10 cellular contexts compared by ENCODE assay signal in genomic region chrX:13697440-13697839, GRCh38. TPM values are rescaled to one million over a fixed set of nuclear protein-coding genes. Genes with fewer than 3 reads are reported as not detected.
A peak's percentile ranks its signal among the peaks of the same experiment; 100 is the strongest.
DNase-seq lines count a peak whose midpoint lies in the region; ATAC-seq and TF ChIP-seq lines count a peak whose summit lies in the region.
"Had no signal": no experiment of that assay in that cellular context is flagged by ENCODE, and none has a peak within 500 bp of the region (broad histone marks: within the 10 kb centered on the region; RNA-seq: fewer than 3 reads in every experiment).

No MANE protein-coding gene starts in this region.

- H3K27me3 ChIP-seq in OCI-LY3 (ENCODE audit: low read depth, low read length): no peaks in the 10 kb centered on the region
- H3K27me3 ChIP-seq in subcutaneous abdominal adipose tissue (ENCODE audit: control insufficient read depth in 5 of 5, insufficient read depth in 4 of 5, low read length in 5 of 5): peaks cover 0 to 6% (median 0%) of the 10 kb centered on the region in 5 donors
- H3K27me3 ChIP-seq: Peyer's patch, transverse colon had no signal

- H3K9me3 Mint-ChIP-seq in activated CD8-positive, alpha-beta memory T cell treated with anti-CD3 and anti-CD28 coated beads, Interleukin-2, amount 10 ng/mL, durations not matched to agents 7 days and 5 days (ENCODE audit: low read depth): no peaks in the 10 kb centered on the region

- H3K79me2 ChIP-seq in OCI-LY3 (ENCODE audit: low read length): peaks cover 97% of the 10 kb centered on the region

- intact Hi-C loops in cardiac septum (cut with DNase I): no loop called here

- peak overlapping the region; percentile 51; the same call in 1 of the 2 replicates for H3K9ac ChIP-seq in OCI-LY3 (ENCODE audit: low read length)
- H3K9ac ChIP-seq in subcutaneous abdominal adipose tissue (ENCODE audit: low read length in 5 of 5): no peak overlapping the region

- no peak for TF ChIP-seq CTCF in OCI-LY3 (IDR thresholded peaks at IDR 0.05; ENCODE audit: low read depth, low read length)

- CTCF ChIA-PET in activated CD8-positive, alpha-beta memory T cell treated with anti-CD3 and anti-CD28 coated beads, Interleukin-2, amount 10 ng/mL, durations not matched to agents 7 days and 5 days (lab: Charles Lee): interaction anchor here (1.7 kb wide), 1 partner anchor 52 kb away, joined by 3 read pairs; no protein-coding TSS in a partner anchor

- H3K4me1 ChIP-seq in OCI-LY3 (ENCODE audit: low read length) (peaks cover 55% of the 10 kb centered on the region), subcutaneous abdominal adipose tissue (ENCODE audit: control insufficient read depth in 5 of 5, insufficient read depth in 5 of 5, low read length in 5 of 5) (peaks cover 0 to 53% (median 45%) of the 10 kb centered on the region in 5 donors)

- peak overlapping the region; percentile 91 for H3K4me2 ChIP-seq in OCI-LY3 (ENCODE audit: low read length)

- peak overlapping the region; percentile 61 for H3K4me3 ChIP-seq in OCI-LY3 (ENCODE audit: low read length)
- H3K4me3 ChIP-seq in subcutaneous abdominal adipose tissue (ENCODE audit: low read depth in 1 of 5, low read length in 5 of 5): no peak overlapping the region
- H3K4me3 ChIP-seq: Peyer's patch, transverse colon had no signal

- ATAC-seq in activated CD8-positive, alpha-beta memory T cell treated with anti-CD3 and anti-CD28 coated beads, Interleukin-2, amount 10 ng/mL, durations not matched to agents 7 days and 5 days: peak; percentile 30
- peak; percentile 42 for ATAC-seq in HG02973 (IDR thresholded peaks at IDR 0.05; ENCODE audit: unreplicated experiment)
- no peak for ATAC-seq in HG02623 (IDR thresholded peaks at IDR 0.05; ENCODE audit: unreplicated experiment)

- H3K36me3 Mint-ChIP-seq in activated CD8-positive, alpha-beta memory T cell treated with anti-CD3 and anti-CD28 coated beads, Interleukin-2, amount 10 ng/mL, durations not matched to agents 7 days and 5 days: peaks cover 14% of the 10 kb centered on the region

- H3K36me3 ChIP-seq in OCI-LY3 (replicated peaks; ENCODE audit: low read depth, low read length) (no peaks in the 10 kb centered on the region), subcutaneous abdominal adipose tissue (ENCODE audit: control insufficient read depth in 5 of 5, insufficient read depth in 5 of 5, low read length in 5 of 5) (no peaks in the 10 kb centered on the region)
- H3K36me3 ChIP-seq: Peyer's patch, transverse colon had no signal

- no peak overlapping the region for H3K4me3 Mint-ChIP-seq in activated CD8-positive, alpha-beta memory T cell treated with anti-CD3 and anti-CD28 coated beads, Interleukin-2, amount 10 ng/mL, durations not matched to agents 7 days and 5 days

- DNase-seq in activated CD8-positive, alpha-beta memory T cell treated with anti-CD3 and anti-CD28 coated beads, Interleukin-2, amount 10 ng/mL, durations not matched to agents 7 days and 5 days: no peak
- DNase-seq in activated CD8-positive, alpha-beta memory T cell treated with anti-CD3 and anti-CD28 coated beads, Interleukin-2, amount 50 U/mL, for 48 hours: no peak
- DNase-seq in cardiac septum (ENCODE audit: low spot score) (no peak), COLO668 (lab: John Stamatoyannopoulos, UW; ENCODE audit: unreplicated experiment) (no peak)
- DNase-seq: Peyer's patch, transverse colon had no signal

- H2AFZ ChIP-seq in OCI-LY3 (ENCODE audit: low read depth, low read length): no peak overlapping the region

- H3K4me1 Mint-ChIP-seq in activated CD8-positive, alpha-beta memory T cell treated with anti-CD3 and anti-CD28 coated beads, Interleukin-2, amount 10 ng/mL, durations not matched to agents 7 days and 5 days: peaks cover 63% of the 10 kb centered on the region

- H3K9me3 ChIP-seq in OCI-LY3 (ENCODE audit: insufficient read depth, low read length) (no peaks in the 10 kb centered on the region), subcutaneous abdominal adipose tissue (ENCODE audit: control insufficient read depth in 5 of 5, low read length in 5 of 5) (no peaks in the 10 kb centered on the region)
- H3K9me3 ChIP-seq: Peyer's patch, transverse colon had no signal

- H3K27ac ChIP-seq in OCI-LY3 (ENCODE audit: low read length) (peak overlapping the region; percentile 93), subcutaneous abdominal adipose tissue (ENCODE audit: low read depth, low read length) (peak overlapping the region; percentile 13)

- no peaks in the 10 kb centered on the region for H3K27me3 Mint-ChIP-seq in activated CD8-positive, alpha-beta memory T cell treated with anti-CD3 and anti-CD28 coated beads, Interleukin-2, amount 10 ng/mL, durations not matched to agents 7 days and 5 days

- H4K20me1 ChIP-seq in OCI-LY3 (ENCODE audit: insufficient read depth, low read length): peaks cover 64% of the 10 kb centered on the region

- H3K27ac Mint-ChIP-seq in activated CD8-positive, alpha-beta memory T cell treated with anti-CD3 and anti-CD28 coated beads, Interleukin-2, amount 10 ng/mL, durations not matched to agents 7 days and 5 days: no peak overlapping the region

RNA-seq across cellular contexts. Expression of gene RAB9A, which starts 8.5 kb away (rescaled TPM):
- 10 to 100 TPM; 13.7 to 20.3 TPM for total RNA-seq in activated CD8-positive, alpha-beta memory T cell treated with anti-CD3 and anti-CD28 coated beads, Interleukin-2, amount 10 ng/mL, durations not matched to agents 7 days and 5 days
- total RNA-seq in cardiac septum: 28.2 TPM

RNA-seq across cellular contexts. Expression of gene TRAPPC2, which starts 37.0 kb away (rescaled TPM):
- 10 to 100 TPM; 18.4 to 19.1 TPM for total RNA-seq in activated CD8-positive, alpha-beta memory T cell treated with anti-CD3 and anti-CD28 coated beads, Interleukin-2, amount 10 ng/mL, durations not matched to agents 7 days and 5 days
- total RNA-seq in cardiac septum: 9.9 TPM

RNA-seq across cellular contexts. Expression of gene OFD1, which starts 37.1 kb away (rescaled TPM):
- 10 to 100 TPM; 32.3 to 45.8 TPM for total RNA-seq in activated CD8-positive, alpha-beta memory T cell treated with anti-CD3 and anti-CD28 coated beads, Interleukin-2, amount 10 ng/mL, durations not matched to agents 7 days and 5 days
- 12.8 TPM for total RNA-seq in cardiac septum

RNA-seq across cellular contexts. Expression of gene TCEANC, which starts 44.5 kb away (rescaled TPM):
- 1 to 10 TPM; 4.7 to 5.1 TPM for total RNA-seq in activated CD8-positive, alpha-beta memory T cell treated with anti-CD3 and anti-CD28 coated beads, Interleukin-2, amount 10 ng/mL, durations not matched to agents 7 days and 5 days
- 6.4 TPM for total RNA-seq in cardiac septum
